In genomic region chr2:96304606-96305005, GRCh38 we compare ENCODE assay signal across 8 cellular contexts. TPM values are rescaled to one million over a fixed set of nuclear protein-coding genes. Genes with fewer than 3 reads are reported as not detected.
DNase-seq lines count a peak whose midpoint lies in the region; ATAC-seq and TF ChIP-seq lines count a peak whose summit lies in the region.

No MANE protein-coding gene starts in this region.

- intact Hi-C loops in heart right ventricle (cut with DNase I): loop anchor here in 9 of 10 donors (1.0 to 10.0 kb wide), 8 partner anchors 37 to 205 kb away; partner anchors contain the start of genes NEURL3 (in 5 of the 9), CIAO1 (in 4 of the 9) and TMEM127 (in 3 of the 9)
- intact Hi-C loops in Right ventricle myocardium superior (cut with DNase I): loop anchor here (5.0 kb wide), 1 partner anchor 203 kb away; the partner anchor contains the start of gene NEURL3
- intact Hi-C loops in body of pancreas (cut with DNase I): no loop called here
- intact Hi-C loops in aorta (cut with DNase I): loop anchor here (2.0 to 10.0 kb wide), 4 partner anchors 37 to 204 kb away; partner anchors contain the start of genes CIAO1 (in 1 of the 2), NEURL3 (in 1 of the 2) and TMEM127 (in 1 of the 2)

- WGBS in heart right ventricle, 2 donors: 64 to 65% methylated on average over 11 of the region's 11 CpGs
- 60 to 61% methylated on average over 11 of the region's 11 CpGs for WGBS in body of pancreas, 2 donors
- WGBS in mesodermal cell (ENCODE audit: insufficient coverage in 2 of 2), 2 experiments: 57 to 61% methylated on average over 7 to 9 of the region's 11 CpGs
- WGBS in aorta, 2 donors: 59 to 61% methylated on average over 11 of the region's 11 CpGs

- H3K4me1 ChIP-seq in heart right ventricle: peaks cover 6 to 40% (median 24%) of the 10 kb centered on the region in 9 donors
- peaks cover 17% of the 10 kb centered on the region for H3K4me1 ChIP-seq in body of pancreas
- H3K4me1 ChIP-seq in mesodermal cell (ENCODE audit: control insufficient read depth, insufficient read depth, low read length, poor library complexity, severe bottlenecking): peaks cover 9% of the 10 kb centered on the region
- no peaks in the 10 kb centered on the region for H3K4me1 ChIP-seq in aorta (ENCODE audit: control insufficient read depth in 1 of 2, insufficient read depth in 2 of 2, low read length in 2 of 2)

- H3K27me3 ChIP-seq in heart right ventricle (no peaks in the 10 kb centered on the region), body of pancreas (no peaks in the 10 kb centered on the region), aorta (ENCODE audit: control insufficient read depth in 1 of 2, insufficient read depth in 2 of 2, low read length in 1 of 2) (no peaks in the 10 kb centered on the region)

- no peak for TF ChIP-seq POLR2A in body of pancreas (IDR thresholded peaks at IDR 0.05)

- TF ChIP-seq CTCF in heart right ventricle (IDR thresholded peaks at IDR 0.05) (no peak), body of pancreas (IDR thresholded peaks at IDR 0.05) (no peak)

- DNase-seq in heart right ventricle (no peak), Right ventricle myocardium superior (no peak), body of pancreas (no peak), aorta (no peak), GOT3 (lab: John Stamatoyannopoulos, UW) (no peak), cerebellar nuclear complex (lab: John Stamatoyannopoulos, UW) (no peak)

- peaks cover 0 to 51% (median 42%) of the 10 kb centered on the region in 9 donors for H3K36me3 ChIP-seq in heart right ventricle
- H3K36me3 ChIP-seq in body of pancreas (replicated peaks in 1 of 2; ENCODE audit: insufficient read depth in 1 of 2, low read depth in 2 of 2): peaks cover 0 to 20% of the 10 kb centered on the region in 2 donors
- H3K36me3 ChIP-seq in mesodermal cell (ENCODE audit: control insufficient read depth, insufficient read depth, low read length): peaks cover 37% of the 10 kb centered on the region
- H3K36me3 ChIP-seq in aorta (ENCODE audit: control insufficient read depth in 1 of 2, insufficient read depth in 2 of 2, low read length in 1 of 2): peaks cover 0 to 4% of the 10 kb centered on the region in 2 donors

- H3K9me3 ChIP-seq in heart right ventricle (no peaks in the 10 kb centered on the region), body of pancreas (no peaks in the 10 kb centered on the region), mesodermal cell (ENCODE audit: control insufficient read depth, low read length) (no peaks in the 10 kb centered on the region), aorta (ENCODE audit: control insufficient read depth, low read length) (no peaks in the 10 kb centered on the region)

- ATAC-seq in heart right ventricle: no peak
- ATAC-seq in Right ventricle myocardium superior (ENCODE audit: poor library complexity): no peak
- no peak for ATAC-seq in body of pancreas
- no peak for ATAC-seq in aorta (ENCODE audit: low FRiP score)
- ATAC-seq in GM21381 (IDR thresholded peaks at IDR 0.05; ENCODE audit: unreplicated experiment): no peak

- H3K4me3 ChIP-seq in heart right ventricle: peak overlapping the region; percentile 57 to 94 (median 74)
- peak overlapping the region; percentile 91 to 94 for H3K4me3 ChIP-seq in body of pancreas
- H3K4me3 ChIP-seq in mesodermal cell (ENCODE audit: extremely low read depth, insufficient read depth, low read length, poor library complexity, severe bottlenecking): peak overlapping the region; percentile 77
- H3K4me3 ChIP-seq in aorta (ENCODE audit: low read length in 2 of 2): peak overlapping the region; percentile 28 to 74

- H3K27ac ChIP-seq in heart right ventricle: peak overlapping the region in 6 of 10 donors; percentile 82 to 96 (median 88)
- H3K27ac ChIP-seq in body of pancreas: peak overlapping the region in 3 of 4 donors; percentile 61 to 85 (median 79)
- H3K27ac ChIP-seq in mesodermal cell (ENCODE audit: low read depth, low read length, severe bottlenecking): no peak overlapping the region
- H3K27ac ChIP-seq in aorta (ENCODE audit: low read depth in 1 of 2, low read length in 2 of 2): no peak overlapping the region

RNA-seq across cellular contexts. Expression of gene SNRNP200, which starts 0.7 kb away (rescaled TPM):
- total RNA-seq in heart right ventricle (10 to 100 TPM; 56.2 to 70.5 (median 63.6) TPM), Right ventricle myocardium superior (50.1 TPM), body of pancreas (100 to 1,000 TPM in 1 of 2 donors, 10 to 100 TPM in 1; 58.1 to 110 TPM), aorta (10 to 100 TPM; 85.0 to 99.7 TPM)
- polyA plus RNA-seq in heart right ventricle (10 to 100 TPM; 49.2 to 67.5 TPM), aorta (10 to 100 TPM; 18.9 to 80.1 TPM)
- polyA plus RNA-seq in mesodermal cell (2013, experiment 1 of 2): 158 TPM
- 135 TPM for polyA plus RNA-seq in mesodermal cell (2013, experiment 2 of 2)

RNA-seq across cellular contexts. Expression of gene ITPRIPL1, which starts 20.5 kb away (rescaled TPM):
- total RNA-seq in heart right ventricle (1 to 10 TPM in 7 of 10 donors, under 1 TPM in 3; 0.30 to 3.4 (median 1.2) TPM), Right ventricle myocardium superior (1.0 TPM), body of pancreas (1 to 10 TPM in 1 of 2 donors, under 1 TPM in 1; 0.33 to 1.8 TPM), aorta (1 to 10 TPM; 1.9 to 3.6 TPM)
- polyA plus RNA-seq in heart right ventricle (1 to 10 TPM in 1 of 2 donors, under 1 TPM in 1; 0.68 to 1.1 TPM), aorta (1 to 10 TPM in 1 of 2 donors, not detected in 1; 1.2 TPM)
- 4.6 TPM for polyA plus RNA-seq in mesodermal cell (2013, experiment 1 of 2)
- 3.7 TPM for polyA plus RNA-seq in mesodermal cell (2013, experiment 2 of 2)

RNA-seq across cellular contexts. Expression of gene NCAPH, which starts 31.0 kb away (rescaled TPM):
- total RNA-seq in heart right ventricle: 1 to 10 TPM in 2 of 10 donors, under 1 TPM in 8; 0.21 to 3.4 (median 0.51) TPM
- polyA plus RNA-seq in heart right ventricle: under 1 TPM; 0.35 to 0.95 TPM
- total RNA-seq in Right ventricle myocardium superior: 0.70 TPM
- total RNA-seq in body of pancreas: under 1 TPM in 1 of 2 donors, not detected in 1; 0.52 TPM
- 32.5 TPM for polyA plus RNA-seq in mesodermal cell (2013, experiment 1 of 2)
- polyA plus RNA-seq in mesodermal cell (2013, experiment 2 of 2): 32.9 TPM
- total RNA-seq in aorta: 1 to 10 TPM; 1.0 to 1.4 TPM
- under 1 TPM in 1 of 2 donors, not detected in 1; 0.10 TPM for polyA plus RNA-seq in aorta

RNA-seq across cellular contexts. Expression of gene CIAO1, which starts 38.6 kb away (rescaled TPM):
- total RNA-seq in heart right ventricle (10 to 100 TPM; 59.2 to 72.1 (median 64.9) TPM), Right ventricle myocardium superior (62.3 TPM), body of pancreas (10 to 100 TPM; 58.1 to 92.0 TPM), aorta (10 to 100 TPM; 46.4 to 57.1 TPM)
- polyA plus RNA-seq in heart right ventricle (10 to 100 TPM; 22.1 to 59.4 TPM), aorta (10 to 100 TPM; 25.8 to 49.1 TPM)
- 52.9 TPM for polyA plus RNA-seq in mesodermal cell (2013, experiment 1 of 2)
- polyA plus RNA-seq in mesodermal cell (2013, experiment 2 of 2): 44.8 TPM

RNA-seq across cellular contexts. Expression of gene TMEM127, which starts 38.8 kb away (rescaled TPM):
- 100 to 1,000 TPM in 4 of 10 donors, 10 to 100 TPM in 6; 72.2 to 113 (median 95.1) TPM for total RNA-seq in heart right ventricle
- polyA plus RNA-seq in heart right ventricle: 10 to 100 TPM; 15.2 to 70.6 TPM
- total RNA-seq in Right ventricle myocardium superior: 67.3 TPM
- total RNA-seq in body of pancreas: 10 to 100 TPM; 22.1 to 33.5 TPM
- 23.5 TPM for polyA plus RNA-seq in mesodermal cell (2013, experiment 1 of 2)
- polyA plus RNA-seq in mesodermal cell (2013, experiment 2 of 2): 20.0 TPM
- total RNA-seq in aorta: 10 to 100 TPM; 53.4 to 53.8 TPM
- 10 to 100 TPM in 1 of 2 donors, 1 to 10 TPM in 1; 8.3 to 23.4 TPM for polyA plus RNA-seq in aorta

Comparison
In these comparisons a context has a peak if more than half of its experiments do, and no peak if none do; other contexts are left out.
1. H3K27ac ChIP-seq: peak in heart right ventricle (6 of 10) and body of pancreas (3 of 4); none in mesodermal cell (single experiment) and aorta (0 of 2).
2. Peak in every context shown above with its lines, with median percentiles within 50 percentile points of each other: H3K4me3 ChIP-seq.